Comparison of ENCODE assay signal across 17 cellular contexts in the genomic region with DNA sequence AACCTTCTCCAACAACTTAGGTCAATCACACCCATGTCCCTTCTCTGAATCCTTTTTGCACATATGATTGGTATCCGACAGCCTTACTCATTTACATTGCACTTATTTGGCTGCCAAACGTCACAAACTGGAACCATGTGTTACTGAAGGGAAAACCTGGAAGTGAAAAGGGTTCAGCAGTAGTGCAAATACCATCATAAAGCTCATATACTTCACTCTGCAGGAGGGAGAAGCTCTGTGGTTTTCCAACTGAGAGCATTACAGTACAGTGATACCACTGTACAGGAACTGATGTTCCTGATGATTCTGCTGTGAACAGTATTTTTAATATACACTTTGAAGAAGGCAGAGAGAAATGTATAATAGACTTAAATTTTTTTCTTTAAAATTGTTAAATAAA.
"Had no signal": no experiment of that assay in that cellular context is flagged by ENCODE, and none has a peak within 500 bp of the region (broad histone marks: within the 10 kb centered on the region; RNA-seq: fewer than 3 reads in every experiment).

No MANE protein-coding gene starts in this region.

- H3K36me3 ChIP-seq: breast epithelium, tibial artery had no signal

- H3K27me3 ChIP-seq: breast epithelium, tibial artery had no signal

- H3K4me3 ChIP-seq: breast epithelium, tibial artery had no signal

- H3K4me1 ChIP-seq: breast epithelium, parathyroid adenoma, tibial artery had no signal

- H3K27ac ChIP-seq: breast epithelium, parathyroid adenoma, tibial artery had no signal

- DNase-seq: activated CD4-positive, alpha-beta T cell treated with anti-CD3 and anti-CD28 coated beads for 48 hours; activated CD8-positive, alpha-beta T cell treated with anti-CD3 and anti-CD28 coated beads for 36 hours; activated gamma-delta T cell; activated T-cell treated with anti-CD3 and anti-CD28 coated beads, Interleukin-2, amount 50 U/mL, for 4 hours; amniotic stem cell; cerebellar nuclear complex; effector memory CD4-positive, alpha-beta T cell; islet precursor cell; mammary epithelial cell; naive thymus-derived CD4-positive, alpha-beta T cell; retina; stimulated activated CD4-positive, alpha-beta T cell treated with anti-CD3 and anti-CD28 coated beads, Interleukin-2, amount 100 ng/mL, for 48 hours; tibial artery had no signal

- FAIRE-seq: TTC549, urothelium cell line had no signal

- H3K9me3 ChIP-seq: breast epithelium, tibial artery had no signal
